Comparison of ENCODE assay signal across 12 cellular contexts in genomic region chr12:11884661-11885060, GRCh38.
DNase-seq lines count a peak whose midpoint lies in the region; ATAC-seq, FAIRE-seq and TF ChIP-seq lines count a peak whose summit lies in the region.
"Had no signal": no experiment of that assay in that cellular context is flagged by ENCODE, and none has a peak within 500 bp of the region (broad histone marks: within the 10 kb centered on the region; RNA-seq: fewer than 3 reads in every experiment).

No MANE protein-coding gene starts in this region.

- H3K4me1 ChIP-seq in mammary epithelial cell (ENCODE audit: insufficient read depth, low read length), result peaks cover 36% of the 10 kb centered on the region
- H3K4me1 ChIP-seq in lower lobe of right lung, result peaks cover 35% of the 10 kb centered on the region
- H3K4me1 ChIP-seq in thymus (ENCODE audit: control insufficient read depth, insufficient read depth, low read length), result peaks cover 10% of the 10 kb centered on the region
- H3K4me1 ChIP-seq in kidney (ENCODE audit: control insufficient read depth in 1 of 2, insufficient read depth in 1 of 2, low read depth in 1 of 2, low read length in 2 of 2), result peaks cover 0 to 2% of the 10 kb centered on the region in 2 donors
- H3K4me1 ChIP-seq: SJCRH30 had no signal

- H3K9me3 ChIP-seq in mammary epithelial cell (replicated peaks; ENCODE audit: insufficient read depth, low read length) (no peaks in the 10 kb centered on the region), lower lobe of right lung (no peaks in the 10 kb centered on the region), thymus (ENCODE audit: control insufficient read depth) (no peaks in the 10 kb centered on the region), kidney (ENCODE audit: control insufficient read depth in 1 of 2, low read length in 2 of 2) (no peaks in the 10 kb centered on the region)
- H3K9me3 ChIP-seq: SJCRH30 had no signal

- 86% methylated on average over 4 of the region's 4 CpGs for WGBS in mammary epithelial cell (ENCODE audit: low coverage, missing lambda C conversion rate)
- WGBS in thymus, result 95% methylated on average over 4 of the region's 4 CpGs

- H4K20me1 ChIP-seq in mammary epithelial cell (ENCODE audit: insufficient read depth, low read length), result no peaks in the 10 kb centered on the region

- TF ChIP-seq CTCF in mammary epithelial cell (conservative IDR thresholded peaks at IDR 0.05 in 1 of 2, IDR thresholded peaks at IDR 0.05 in 1 of 2; ENCODE audit: extremely low read depth in 1 of 2, insufficient read depth in 1 of 2, low read depth in 1 of 2, low read length in 2 of 2), result no peak
- no peak for TF ChIP-seq CTCF in lower lobe of right lung (IDR thresholded peaks at IDR 0.05)
- TF ChIP-seq CTCF in kidney (IDR thresholded peaks at IDR 0.05; ENCODE audit: borderline replicate concordance, extremely low read depth, insufficient read depth), result no peak

- H3K27ac ChIP-seq in mammary epithelial cell (ENCODE audit: insufficient read depth, low read depth, low read length), result peak overlapping the region; percentile 89
- peak overlapping the region; percentile 68 for H3K27ac ChIP-seq in lower lobe of right lung
- H3K27ac ChIP-seq in thymus (ENCODE audit: low read depth), result peak overlapping the region; percentile 52
- H3K27ac ChIP-seq in kidney (ENCODE audit: low read depth in 2 of 2, low read length in 2 of 2), result no peak overlapping the region
- H3K27ac ChIP-seq: SJCRH30 had no signal

- no peak for FAIRE-seq in kidney (lab: Jason Lieb, UNC)
- FAIRE-seq: K562 had no signal

- TSS peak; percentile 47 for BruUV-seq in mammary epithelial cell (replicated peaks; lab: Mats Ljungman, UMichigan)

- intact Hi-C loops in mammary epithelial cell (cut with micrococcal nuclease), result loop anchor here (2.0 to 5.0 kb wide), 3 partner anchors 58 to 236 kb away; partner anchors contain the start of gene ETV6
- intact Hi-C loops in lower lobe of right lung (cut with DNase I), result no loop called here
- intact Hi-C loops in kidney (cut with DNase I), result no loop called here

- no peaks in the 10 kb centered on the region for H3K27me3 ChIP-seq in mammary epithelial cell (ENCODE audit: insufficient read depth, low read length)
- no peaks in the 10 kb centered on the region for H3K27me3 ChIP-seq in lower lobe of right lung (ENCODE audit: low read depth)
- no peaks in the 10 kb centered on the region for H3K27me3 ChIP-seq in thymus (ENCODE audit: control insufficient read depth, insufficient read depth)
- H3K27me3 ChIP-seq: SJCRH30 had no signal

- H2AFZ ChIP-seq in mammary epithelial cell (ENCODE audit: low read depth, low read length), result no peak overlapping the region

- dilution Hi-C loops in mammary epithelial cell (cut with HindIII; ENCODE audit: low sequenced_read_pairs), result no loop called here

- in situ Hi-C loops in mammary epithelial cell (cut with MboI; ENCODE audit: low sequenced_read_pairs in 2 of 2), result no loop called here

- ATAC-seq in lower lobe of right lung, result peak; percentile 78 to 79
- ATAC-seq: K562 had no signal

- CTCF ChIA-PET in mammary epithelial cell (lab: Charles Lee; ENCODE audit: low non-redundant PET), result no interaction called here

- H3K4me3 ChIP-seq in mammary epithelial cell (replicated peaks in 1 of 3; ENCODE audit: insufficient read depth in 1 of 3, low read depth in 2 of 3, low read length in 3 of 3) (no peak overlapping the region), lower lobe of right lung (no peak overlapping the region), thymus (ENCODE audit: low read length) (no peak overlapping the region), kidney (ENCODE audit: low read length in 2 of 2) (no peak overlapping the region)
- H3K4me3 ChIP-seq: K562, SJCRH30 had no signal

- peaks cover 13% of the 10 kb centered on the region for H3K79me2 ChIP-seq in mammary epithelial cell (ENCODE audit: insufficient read depth, low read length)

- H3K36me3 ChIP-seq in mammary epithelial cell (ENCODE audit: insufficient read depth, low read length) (no peaks in the 10 kb centered on the region), lower lobe of right lung (peaks cover 61% of the 10 kb centered on the region), thymus (ENCODE audit: control insufficient read depth, insufficient read depth) (peaks cover 49% of the 10 kb centered on the region), kidney (ENCODE audit: control insufficient read depth in 1 of 2, insufficient read depth in 2 of 2, low read length in 2 of 2) (peaks cover 2 to 5% of the 10 kb centered on the region in 2 donors)
- H3K36me3 ChIP-seq: SJCRH30 had no signal

- DNase-seq in NCI-H146 (lab: John Stamatoyannopoulos, UW) (peak; percentile 54), NCI-H146 treated with DMSO at 0.1 percent for 48 hours (lab: John Stamatoyannopoulos, UW; ENCODE audit: unreplicated experiment) (no peak), mammary epithelial cell (peak; percentile 64), lower lobe of right lung (no peak), kidney (no peak), Ammon's horn (ENCODE audit: low spot score) (no peak), superior temporal gyrus (ENCODE audit: extremely low spot score) (no peak)
- DNase-seq: effector CD4-positive, alpha-beta T cell; naive B cell had no signal

- peak overlapping the region; percentile 69 for H3K4me2 ChIP-seq in mammary epithelial cell (ENCODE audit: insufficient read depth, low read depth, low read length)

- H3K9ac ChIP-seq in mammary epithelial cell (ENCODE audit: insufficient read depth, low read length), result no peak overlapping the region
- H3K9ac ChIP-seq in kidney (ENCODE audit: low read length in 2 of 2), result no peak overlapping the region

Comparison
In these comparisons a context has a peak if more than half of its experiments do, and no peak if none do; other contexts are left out.
1. DNase-seq: peak in NCI-H146 (single experiment) and mammary epithelial cell (single experiment); none in NCI-H146 treated with DMSO at 0.1 percent for 48 hours (single experiment), lower lobe of right lung (single experiment), kidney (single experiment), Ammon's horn (single experiment) and superior temporal gyrus (single experiment).
2. H3K27ac ChIP-seq: peak in mammary epithelial cell (single experiment), lower lobe of right lung (single experiment) and thymus (single experiment); none in kidney (0 of 2).